Comparison of ENCODE assay signal across 1 cellular context in genomic region chr1:148424138-148425003, GRCh38.
TF ChIP-seq lines count a peak whose summit lies in the region.
"Not testable (repeated sequence)": the region's sequence is repeated elsewhere in the genome, so short reads cannot be mapped to it uniquely, and the experiment has no call there.

No MANE protein-coding gene starts in this region.

TF ChIP-seq in HepG2, 621 proteins besides CTCF, POLR2A, EP300 and RAD21 (continued from another document and continues in another):
- TF ChIP-seq NCOR1 (IDR thresholded peaks at IDR 0.05; ENCODE audit: borderline replicate concordance, low read length): peak; percentile 38; the same call in 1 of the 2 replicates
- peak; percentile 36; the same call in 1 of the 2 replicates for TF ChIP-seq ZNF556 (CRISPR knock-in tag; IDR thresholded peaks at IDR 0.05; ENCODE audit: borderline replicate concordance)
- TF ChIP-seq RXRB (CRISPR knock-in tag; IDR thresholded peaks at IDR 0.05; ENCODE audit: borderline replicate concordance): peak; percentile 71
- TF ChIP-seq ZNF543 (CRISPR knock-in tag; IDR thresholded peaks at IDR 0.05): peak; percentile 51; the same call in 1 of the 2 replicates
- not testable (repeated sequence) for TF ChIP-seq ATF7, SOX6, LCORL (IDR thresholded peaks at IDR 0.05)
- TF ChIP-seq ATF7 (CRISPR knock-in tag; IDR thresholded peaks at IDR 0.05): peak; percentile 61; the same call in 1 of the 2 replicates
- TF ChIP-seq KAT8 (CRISPR knock-in tag; IDR thresholded peaks at IDR 0.05): peak; percentile 51; the same call in 1 of the 2 replicates
- TF ChIP-seq PPARG (CRISPR knock-in tag; conservative IDR thresholded peaks at IDR 0.05): 0 out of 2 replicates have a peak, but pooled peaks have one; percentile 35
- TF ChIP-seq THAP11 (CRISPR knock-in tag; IDR thresholded peaks at IDR 0.05): peak; percentile 38; the same call in 1 of the 2 replicates
- 0 out of 2 replicates have a peak, but pooled peaks have one; percentile 26 for TF ChIP-seq ZBTB37 (CRISPR knock-in tag; IDR thresholded peaks at IDR 0.05)
- TF ChIP-seq HOXA3 (CRISPR knock-in tag; IDR thresholded peaks at IDR 0.05): peak; percentile 85
- TF ChIP-seq MEIS1 (CRISPR knock-in tag; IDR thresholded peaks at IDR 0.05; ENCODE audit: borderline replicate concordance): 0 out of 2 replicates have a peak, but pooled peaks have one; percentile 36
- TF ChIP-seq JUND (CRISPR knock-in tag; IDR thresholded peaks at IDR 0.05): peak; percentile 83
- peak; percentile 42; the same call in 1 of the 2 replicates for TF ChIP-seq ZMYM3 (CRISPR knock-in tag; IDR thresholded peaks at IDR 0.05)
- TF ChIP-seq ZNF580 (CRISPR knock-in tag; IDR thresholded peaks at IDR 0.05; ENCODE audit: borderline replicate concordance, low read depth): peak; percentile 25; the same call in 1 of the 2 replicates
- peak; percentile 47; the same call in 1 of the 2 replicates for TF ChIP-seq TBX2 (CRISPR knock-in tag; IDR thresholded peaks at IDR 0.05; ENCODE audit: borderline replicate concordance)
- peak; percentile 50; the same call in 1 of the 2 replicates for TF ChIP-seq HNF1B (CRISPR knock-in tag; IDR thresholded peaks at IDR 0.05)
- TF ChIP-seq ZNF331 (CRISPR knock-in tag; IDR thresholded peaks at IDR 0.05): peak; percentile 49; the same call in 1 of the 2 replicates
- TF ChIP-seq RARA (CRISPR knock-in tag; IDR thresholded peaks at IDR 0.05): peak; percentile 57
- peak; percentile 65; the same call in 1 of the 2 replicates for TF ChIP-seq TFAP4 (IDR thresholded peaks at IDR 0.05; ENCODE audit: borderline replicate concordance, low read depth)
- 0 out of 2 replicates have a peak, but pooled peaks have one; percentile 32 for TF ChIP-seq KDM6A (CRISPR knock-in tag; IDR thresholded peaks at IDR 0.05; ENCODE audit: low read depth)
- TF ChIP-seq ZNF121 (CRISPR knock-in tag; IDR thresholded peaks at IDR 0.05): peak; percentile 52; the same call in 1 of the 2 replicates
- TF ChIP-seq FOXP4 (CRISPR knock-in tag; IDR thresholded peaks at IDR 0.05): peak; percentile 56; the same call in 1 of the 2 replicates
- TF ChIP-seq PHF21A (CRISPR knock-in tag; IDR thresholded peaks at IDR 0.05): peak; percentile 57; the same call in 1 of the 2 replicates
- TF ChIP-seq ZBTB21 (CRISPR knock-in tag; IDR thresholded peaks at IDR 0.05): peak; percentile 79
- TF ChIP-seq SALL1 (CRISPR knock-in tag; IDR thresholded peaks at IDR 0.05): peak; percentile 77
- peak; percentile 10 for TF ChIP-seq SKI (IDR thresholded peaks at IDR 0.05; ENCODE audit: partially characterized antibody)
- TF ChIP-seq KLF11 (CRISPR knock-in tag; IDR thresholded peaks at IDR 0.05): 0 out of 2 replicates have a peak, but pooled peaks have one; percentile 45
- peak; percentile 41; the same call in 1 of the 2 replicates for TF ChIP-seq ZNF574 (CRISPR knock-in tag; IDR thresholded peaks at IDR 0.05)
- 0 out of 2 replicates have a peak, but pooled peaks have one; percentile 38 for TF ChIP-seq ZMYM2 (CRISPR knock-in tag; IDR thresholded peaks at IDR 0.05)
- peak; percentile 48; the same call in 1 of the 2 replicates for TF ChIP-seq SOX13 (IDR thresholded peaks at IDR 0.05)
- peak in 1 of 2 experiments; percentile 91; a peak in 2 of 4 replicates for TF ChIP-seq SOX13 (CRISPR knock-in tag; conservative IDR thresholded peaks at IDR 0.05 in 1 of 2, IDR thresholded peaks at IDR 0.05 in 1 of 2)
- peak; percentile 20; the same call in 1 of the 2 replicates for TF ChIP-seq FOXA3 (CRISPR knock-in tag; IDR thresholded peaks at IDR 0.05)
- TF ChIP-seq ZNF792 (CRISPR knock-in tag; IDR thresholded peaks at IDR 0.05): peak; percentile 61; the same call in 1 of the 2 replicates
- peak; percentile 95 for TF ChIP-seq SOX6 (CRISPR knock-in tag; IDR thresholded peaks at IDR 0.05)
- peak; percentile 54; the same call in 1 of the 2 replicates for TF ChIP-seq ERF (CRISPR knock-in tag; IDR thresholded peaks at IDR 0.05)
- TF ChIP-seq ZNF281 (CRISPR knock-in tag; IDR thresholded peaks at IDR 0.05; ENCODE audit: borderline replicate concordance): 0 out of 2 replicates have a peak, but pooled peaks have one; percentile 16
- peak; percentile 46 for TF ChIP-seq TFE3 (CRISPR knock-in tag; IDR thresholded peaks at IDR 0.05)
- peak; percentile 85 for TF ChIP-seq LCORL (CRISPR knock-in tag; IDR thresholded peaks at IDR 0.05)
- 0 out of 2 replicates have a peak, but pooled peaks have one; percentile 7 for TF ChIP-seq HMG20B (CRISPR knock-in tag; conservative IDR thresholded peaks at IDR 0.05)
- peak; percentile 34; the same call in 1 of the 2 replicates for TF ChIP-seq HDAC1 (CRISPR knock-in tag; IDR thresholded peaks at IDR 0.05)
- peak; percentile 86 for TF ChIP-seq PAXIP1 (CRISPR knock-in tag; conservative IDR thresholded peaks at IDR 0.05)
- TF ChIP-seq DPF2 (CRISPR knock-in tag; IDR thresholded peaks at IDR 0.05; ENCODE audit: borderline replicate concordance, low read depth): peak; percentile 47; the same call in 1 of the 2 replicates
